Comparison of ENCODE assay signal across 25 cellular contexts in genomic region chr7:78254397-78255055, GRCh38.
DNase-seq lines count a peak whose midpoint lies in the region; ATAC-seq and TF ChIP-seq lines count a peak whose summit lies in the region.
"Had no signal": no experiment of that assay in that cellular context is flagged by ENCODE, and none has a peak within 500 bp of the region (broad histone marks: within the 10 kb centered on the region; RNA-seq: fewer than 3 reads in every experiment).

No MANE protein-coding gene starts in this region.

- intact Hi-C loops in mucosa of descending colon (cut with DNase I, micrococcal nuclease) = no loop called here

- H3K36me3 ChIP-seq in mucosa of descending colon (ENCODE audit: low read depth) = no peaks in the 10 kb centered on the region
- H3K36me3 ChIP-seq: HAP-1, upper lobe of left lung had no signal

- ATAC-seq in mucosa of descending colon (peak; percentile 67), GM21529 (IDR thresholded peaks at IDR 0.05; ENCODE audit: unreplicated experiment) (no peak), GM21360 (IDR thresholded peaks at IDR 0.05; ENCODE audit: unreplicated experiment) (no peak)
- ATAC-seq: activated CD8-positive, alpha-beta memory T cell treated with anti-CD3 and anti-CD28 coated beads, Interleukin-2, amount 10 ng/mL, durations not matched to agents 7 days and 5 days; activated T-cell treated with anti-CD3 and anti-CD28 coated beads, Interleukin-2, amount 50 U/mL, for 4 hours; PC-3; SK-N-SH treated with all-trans-retinoic acid at 6 μM for 48 hours; stimulated activated naive B cell treated with anti-CD40 and anti-IgM and Interleukin-4, amounts not matched to agents 10 μg/mL and 1 μg/mL and 100 μg/mL, for 72 hours had no signal

- no peaks in the 10 kb centered on the region for H3K4me1 ChIP-seq in mucosa of descending colon (ENCODE audit: low read depth)
- H3K4me1 ChIP-seq: upper lobe of left lung had no signal

- no peaks in the 10 kb centered on the region for H3K9me3 ChIP-seq in mucosa of descending colon
- H3K9me3 ChIP-seq: HAP-1, upper lobe of left lung had no signal

- H3K4me3 ChIP-seq in mucosa of descending colon = no peak overlapping the region
- H3K4me3 ChIP-seq: HAP-1, upper lobe of left lung had no signal

- TF ChIP-seq CTCF in mucosa of descending colon (IDR thresholded peaks at IDR 0.05) = no peak

- DNase-seq in DMS79 treated with DMSO at 0.1 percent for 48 hours (lab: John Stamatoyannopoulos, UW) = peak; percentile 12
- no peak for DNase-seq in DMS79 (lab: John Stamatoyannopoulos, UW)
- DNase-seq in NCI-H187 (lab: John Stamatoyannopoulos, UW) = peak; percentile 44 to 57
- peak; percentile 16 for DNase-seq in NCI-H524 treated with DMSO at 0.1 percent for 48 hours (lab: John Stamatoyannopoulos, UW)
- DNase-seq in mucosa of descending colon = peak in 1 of 3 donors; percentile 29
- DNase-seq in hypothalamus (lab: John Stamatoyannopoulos, UW) = no peak
- DNase-seq: 8988T; activated CD4-positive, alpha-beta T cell treated with anti-CD3 and anti-CD28 coated beads, Interleukin-2, amount 50 U/mL, for 4 hours; activated CD8-positive, alpha-beta memory T cell treated with anti-CD3 and anti-CD28 coated beads, Interleukin-2, amount 10 ng/mL, durations not matched to agents 7 days and 5 days; activated gamma-delta T cell; activated naive CD8-positive, alpha-beta T cell treated with anti-CD3 and anti-CD28 coated beads for 36 hours; activated T-cell treated with anti-CD3 and anti-CD28 coated beads, Interleukin-2, amount 50 U/mL, for 4 hours; aorta; KG1; NCI-H1436 treated with DMSO at 0.1 percent for 48 hours; NK-92 treated with Interleukin-12 subunit alpha and Interleukin-12 subunit beta, amount 100 ng/mL, for 24 hours; PC-3; stimulated activated naive B cell treated with anti-CD40 and anti-IgM and Interleukin-4, amounts not matched to agents 10 μg/mL and 1 μg/mL and 100 μg/mL, for 72 hours; substantia nigra; T-helper 2 cell; upper lobe of left lung had no signal

Comparison
In these comparisons a context has a peak if more than half of its experiments do, and no peak if none do; other contexts are left out.
1. DNase-seq: peak in DMS79 treated with DMSO at 0.1 percent for 48 hours (single experiment), NCI-H187 (2 of 2) and NCI-H524 treated with DMSO at 0.1 percent for 48 hours (single experiment); none in DMS79 (single experiment) and hypothalamus (0 of 51).